Comparison of ENCODE assay signal across 15 cellular contexts in the genomic region with DNA sequence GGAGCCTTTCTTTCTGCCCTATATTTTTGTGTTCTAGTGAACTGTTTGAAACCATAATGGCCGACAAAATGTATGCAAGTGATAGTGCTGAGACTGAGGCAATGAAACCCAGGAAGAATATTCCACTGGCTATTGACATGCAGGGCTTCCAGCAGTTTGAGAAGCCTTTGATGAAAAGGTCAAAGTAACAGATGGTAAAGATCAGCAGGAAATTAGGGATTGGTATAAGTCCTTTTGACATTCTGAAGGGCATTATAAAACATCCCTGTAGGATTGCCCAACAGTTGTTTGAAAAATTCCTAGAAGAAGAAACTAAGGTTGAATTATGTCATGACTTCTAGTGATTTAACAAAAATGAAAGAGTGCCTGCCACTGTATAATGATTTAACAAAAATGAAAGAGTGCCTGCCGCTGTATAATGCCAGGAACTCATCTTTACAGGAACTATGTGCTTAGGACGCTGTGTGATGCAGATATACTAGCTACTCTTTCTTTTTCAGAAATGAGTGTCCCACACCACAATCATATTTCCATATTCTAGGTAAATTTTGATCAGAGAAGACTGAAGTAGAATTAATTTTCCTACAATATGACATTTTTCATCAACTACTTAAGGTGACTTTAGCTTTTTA.
"Had no signal": no experiment of that assay in that cellular context is flagged by ENCODE, and none has a peak within 500 bp of the region (broad histone marks: within the 10 kb centered on the region; RNA-seq: fewer than 3 reads in every experiment).

No MANE protein-coding gene starts in this region.

- DNase-seq: activated CD4-positive, alpha-beta T cell treated with anti-CD3 and anti-CD28 coated beads for 48 hours; activated CD8-positive, alpha-beta memory T cell treated with anti-CD3 and anti-CD28 coated beads, Interleukin-2, amount 50 U/mL, for 48 hours; activated CD8-positive, alpha-beta T cell treated with anti-CD3 and anti-CD28 coated beads for 36 hours; activated gamma-delta T cell treated with Interleukin-2 at 50 U/mL for 16 hours; activated T-cell treated with anti-CD3 and anti-CD28 coated beads, Interleukin-2, amount 50 U/mL, for 72 hours; amygdala; body of pancreas; caudate nucleus; hippocampal formation; left cardiac atrium; lower lobe of right lung; sigmoid colon; stimulated activated CD4-positive, alpha-beta T cell treated with anti-CD3 and anti-CD28 coated beads, Interleukin-12 subunit alpha, Interleukin-12 subunit beta, amount 100 ng/mL, for 4 hours; thyroid gland had no signal

- H3K27me3 ChIP-seq: body of pancreas, sigmoid colon, thyroid gland had no signal

- H3K36me3 ChIP-seq: lower lobe of right lung, sigmoid colon, thyroid gland had no signal

- H3K4me3 ChIP-seq: body of pancreas, lower lobe of right lung, sigmoid colon, thyroid gland had no signal

- H3K9me3 ChIP-seq: body of pancreas, lower lobe of right lung, sigmoid colon, thyroid gland had no signal

- H3K4me1 ChIP-seq: body of pancreas, lower lobe of right lung, sigmoid colon, thyroid gland had no signal

- H3K27ac ChIP-seq: body of pancreas, lower lobe of right lung, sigmoid colon, thyroid gland, VCaP had no signal
